18 cellular contexts compared by ENCODE assay signal in genomic region chr2:241066171-241066892, GRCh38. TPM values are rescaled to one million over a fixed set of nuclear protein-coding genes. Genes with fewer than 3 reads are reported as not detected.
A peak's percentile ranks its signal among the peaks of the same experiment; 100 is the strongest.
DNase-seq lines count a peak whose midpoint lies in the region; ATAC-seq and TF ChIP-seq lines count a peak whose summit lies in the region.
"Had no signal": no experiment of that assay in that cellular context is flagged by ENCODE, and none has a peak within 500 bp of the region (broad histone marks: within the 10 kb centered on the region; RNA-seq: fewer than 3 reads in every experiment).

No MANE protein-coding gene starts in this region.

- no peaks in the 10 kb centered on the region for H3K9me3 ChIP-seq in osteoblast (ENCODE audit: low read depth, low read length)
- H3K9me3 ChIP-seq: BE2C had no signal

- H3K27ac ChIP-seq in osteoblast (ENCODE audit: low read depth, low read length), result no peak overlapping the region

- no peak for TF ChIP-seq CTCF in osteoblast (IDR thresholded peaks at IDR 0.05; ENCODE audit: extremely low read depth, low read depth, low read length)

- ATAC-seq in left ventricle myocardium superior, result no peak
- ATAC-seq in Right ventricle myocardium superior (ENCODE audit: poor library complexity), result no peak
- no peak for ATAC-seq in GM18861 (IDR thresholded peaks at IDR 0.05; ENCODE audit: unreplicated experiment)

- H3K79me2 ChIP-seq in osteoblast (ENCODE audit: insufficient read depth, low read length), result no peaks in the 10 kb centered on the region

- intact Hi-C loops in left ventricle myocardium superior (cut with micrococcal nuclease) (no loop called here), Right ventricle myocardium superior (cut with DNase I) (no loop called here)

- no peak overlapping the region for H3K4me3 ChIP-seq in osteoblast (ENCODE audit: insufficient read depth, low read length)

- H3K27me3 ChIP-seq in osteoblast (ENCODE audit: insufficient read depth, low read length), result no peaks in the 10 kb centered on the region
- H3K27me3 ChIP-seq: BE2C had no signal

- no peaks in the 10 kb centered on the region for H3K4me1 ChIP-seq in osteoblast (ENCODE audit: insufficient read depth, low read length)
- H3K4me1 ChIP-seq: BE2C had no signal

- peaks cover 12% of the 10 kb centered on the region for H3K36me3 ChIP-seq in osteoblast (ENCODE audit: insufficient read depth, low read length)
- H3K36me3 ChIP-seq: BE2C had no signal

- peak; percentile 24 for DNase-seq in left ventricle myocardium superior
- DNase-seq in Right ventricle myocardium superior, result no peak
- DNase-seq in islet precursor cell, result peak; percentile 51
- peak; percentile 53 for DNase-seq in osteoblast (ENCODE audit: insufficient read length, low spot score, missing footprints)
- DNase-seq in stimulated activated CD4-positive, alpha-beta T cell treated with anti-CD3 and anti-CD28 coated beads, Interleukin-12 subunit alpha, Interleukin-12 subunit beta, amount 100 ng/mL, for 4 hours, result no peak
- no peak for DNase-seq in SK-N-DZ (ENCODE audit: low spot score)
- DNase-seq: CD4-positive, alpha-beta T cell; GF-D8; KG1; NCI-H1417; NCI-H187; NCI-H2107; NCI-H510A; NCI-H748 treated with DMSO at 0.1 percent for 48 hours; NK-92 treated with Interleukin-12 subunit alpha and Interleukin-12 subunit beta, amount 100 ng/mL, for 24 hours; SIG-M5 had no signal

- no peak overlapping the region for H2AFZ ChIP-seq in osteoblast (ENCODE audit: low read length)

- H4K20me1 ChIP-seq in osteoblast (ENCODE audit: insufficient read depth, low read length), result peaks cover 14% of the 10 kb centered on the region

- no peak overlapping the region for H3K4me2 ChIP-seq in osteoblast (ENCODE audit: insufficient read depth, low read length)

RNA-seq across cellular contexts. Expression of gene MTERF4, which starts 35.8 kb away (rescaled TPM):
- total RNA-seq in left ventricle myocardium superior, result 25.8 TPM
- total RNA-seq in Right ventricle myocardium superior, result 23.8 TPM
- total RNA-seq in osteoblast, result 20.3 and 30.0 TPM in 2 replicates
- polyA plus RNA-seq in SK-N-DZ (2014; cell fraction: cytosol; rRNA removed), result 63.4 and 67.8 TPM in 2 replicates
- polyA plus RNA-seq in SK-N-DZ (2014; cell fraction: nucleus; rRNA removed), result 146 and 220 TPM in 2 replicates

Comparison
In these comparisons a context has a peak if more than half of its experiments do, and no peak if none do; other contexts are left out.
1. DNase-seq: peak in left ventricle myocardium superior (single experiment), islet precursor cell (single experiment) and osteoblast (single experiment); none in Right ventricle myocardium superior (single experiment), stimulated activated CD4-positive, alpha-beta T cell treated with anti-CD3 and anti-CD28 coated beads, Interleukin-12 subunit alpha, Interleukin-12 subunit beta, amount 100 ng/mL, for 4 hours (single experiment) and SK-N-DZ (single experiment).